ENCODE assay signal across 1 cellular context in genomic region chr9:127940598-127940997, GRCh38.
TF ChIP-seq lines count a peak whose summit lies in the region.

No MANE protein-coding gene starts in this region.

TF ChIP-seq in GM23338, 12 proteins besides CTCF, POLR2A, EP300 and RAD21 (continued from another document):
- TF ChIP-seq EZH2phosphoT487 (IDR thresholded peaks at IDR 0.05; ENCODE audit: unreplicated experiment) (no peak), REST (IDR thresholded peaks at IDR 0.05; ENCODE audit: unreplicated experiment) (no peak), ZNF462 (CRISPR knock-in tag; IDR thresholded peaks at IDR 0.05) (no peak), CREB1 (CRISPR knock-in tag; IDR thresholded peaks at IDR 0.05; ENCODE audit: low read depth) (no peak), NANOG (IDR thresholded peaks at IDR 0.05; ENCODE audit: borderline replicate concordance) (no peak), POLR2AphosphoS5 (IDR thresholded peaks at IDR 0.05; ENCODE audit: low read depth) (no peak), JUNB (IDR thresholded peaks at IDR 0.05; ENCODE audit: unreplicated experiment) (no peak), ZNF331 (CRISPR knock-in tag; IDR thresholded peaks at IDR 0.05; ENCODE audit: low read depth) (no peak)
- TF ChIP-seq, protein P1, sequence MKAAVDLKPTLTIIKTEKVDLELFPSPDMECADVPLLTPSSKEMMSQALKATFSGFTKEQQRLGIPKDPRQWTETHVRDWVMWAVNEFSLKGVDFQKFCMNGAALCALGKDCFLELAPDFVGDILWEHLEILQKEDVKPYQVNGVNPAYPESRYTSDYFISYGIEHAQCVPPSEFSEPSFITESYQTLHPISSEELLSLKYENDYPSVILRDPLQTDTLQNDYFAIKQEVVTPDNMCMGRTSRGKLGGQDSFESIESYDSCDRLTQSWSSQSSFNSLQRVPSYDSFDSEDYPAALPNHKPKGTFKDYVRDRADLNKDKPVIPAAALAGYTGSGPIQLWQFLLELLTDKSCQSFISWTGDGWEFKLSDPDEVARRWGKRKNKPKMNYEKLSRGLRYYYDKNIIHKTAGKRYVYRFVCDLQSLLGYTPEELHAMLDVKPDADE (IDR thresholded peaks at IDR 0.05), result no peak
